Comparison of ENCODE assay signal across 9 cellular contexts in genomic region chrX:151151668-151152267, GRCh38. TPM values are rescaled to one million over a fixed set of nuclear protein-coding genes. Genes with fewer than 3 reads are reported as not detected.
A peak's percentile ranks its signal among the peaks of the same experiment; 100 is the strongest.
DNase-seq lines count a peak whose midpoint lies in the region; ATAC-seq, FAIRE-seq and TF ChIP-seq lines count a peak whose summit lies in the region.
"Had no signal": no experiment of that assay in that cellular context is flagged by ENCODE, and none has a peak within 500 bp of the region (broad histone marks: within the 10 kb centered on the region; RNA-seq: fewer than 3 reads in every experiment).

No MANE protein-coding gene starts in this region.

- no peak overlapping the region for H3K4me3 ChIP-seq in suprapubic skin

- CTCF ChIA-PET in MCF 10A (lab: Yijun Ruan, JAX): interaction anchor here (0.6 to 2.4 kb wide), 21 partner anchors 13 to 1670 kb away, joined by 3 to 14 read pairs (median 4); no protein-coding TSS in a partner anchor

- TF ChIP-seq CTCF in MCF 10A (IDR thresholded peaks at IDR 0.05; ENCODE audit: unreplicated experiment) (peak; percentile 61), suprapubic skin (IDR thresholded peaks at IDR 0.05) (peak; percentile 45 to 47)

- intact Hi-C loops in MCF 10A (cut with micrococcal nuclease): loop anchor here (2.0 to 5.0 kb wide), 5 partner anchors 379 to 1776 kb away; partner anchors contain the start of gene GABRQ

- WGBS in suprapubic skin: 32% methylated on average over 8 of the region's 8 CpGs

- H3K4me1 Mint-ChIP-seq in MCF 10A (ENCODE audit: insufficient read depth, unreplicated experiment): peaks cover 5% of the 10 kb centered on the region

- no peaks in the 10 kb centered on the region for H3K9me3 ChIP-seq in suprapubic skin

- no peaks in the 10 kb centered on the region for H3K27me3 ChIP-seq in suprapubic skin

- H3K36me3 Mint-ChIP-seq in MCF 10A (ENCODE audit: insufficient read depth, unreplicated experiment): no peaks in the 10 kb centered on the region

- BruUV-seq in MCF 10A (replicated peaks; lab: Mats Ljungman, UMichigan): no TSS peak

- no peaks in the 10 kb centered on the region for H3K9me3 Mint-ChIP-seq in MCF 10A (ENCODE audit: unreplicated experiment)

- H3K27ac Mint-ChIP-seq in MCF 10A (ENCODE audit: low read depth, unreplicated experiment): no peak overlapping the region

- no peak overlapping the region for H3K4me3 Mint-ChIP-seq in MCF 10A (ENCODE audit: unreplicated experiment)

- H3K4me1 ChIP-seq in suprapubic skin: no peaks in the 10 kb centered on the region

- TF ChIP-seq POLR2A in suprapubic skin (IDR thresholded peaks at IDR 0.05): no peak

- peak; percentile 85 for ATAC-seq in GM19023 (IDR thresholded peaks at IDR 0.05; ENCODE audit: unreplicated experiment)

- H3K36me3 ChIP-seq in suprapubic skin: no peaks in the 10 kb centered on the region

- POLR2A ChIA-PET in MCF 10A (lab: Yijun Ruan, JAX): interaction anchor here (0.6 kb wide), 2 partner anchors 70 to 294 kb away, joined by 3 read pairs; no protein-coding TSS in a partner anchor

- TF ChIP-seq EP300 in suprapubic skin (IDR thresholded peaks at IDR 0.05): no peak

- H3K27me3 Mint-ChIP-seq in MCF 10A (ENCODE audit: insufficient read depth, unreplicated experiment): peaks cover 36% of the 10 kb centered on the region

- peak; percentile 85 for DNase-seq in DMS 273 (lab: John Stamatoyannopoulos, UW; ENCODE audit: unreplicated experiment)
- peak; percentile 67 for DNase-seq in KBM-7
- DNase-seq in RCC 7860 (ENCODE audit: low spot score): peak; percentile 46
- peak; percentile 71 for DNase-seq in MCF 10A (ENCODE audit: unreplicated experiment)
- peak; percentile 54 for DNase-seq in kidney tubule cell (ENCODE audit: low spot score)
- no peak for DNase-seq in suprapubic skin (ENCODE audit: low spot score in 2 of 2)
- no peak for DNase-seq in NCI-H1048 (lab: John Stamatoyannopoulos, UW)

- no peak overlapping the region for H3K27ac ChIP-seq in suprapubic skin

- FAIRE-seq in RCC 7860 (lab: Jason Lieb, UNC): peak; percentile 67
- FAIRE-seq: TTC549 had no signal

- in situ Hi-C loops in KBM-7 (cut with MboI; ENCODE audit: low pct_unique_long_range_greater_than_20kb, low sequenced_read_pairs): loop anchor here (25.0 kb wide), 1 partner anchor 536 kb away; the partner anchor contains the start of gene PRRG3

RNA-seq across cellular contexts. Expression of gene GPR50, which starts 24.6 kb away (rescaled TPM):
- total RNA-seq in MCF 10A (2022) (not detected in 2 replicates), suprapubic skin (not detected)

Comparison
In these comparisons a context has a peak if more than half of its experiments do, and no peak if none do; other contexts are left out.
1. DNase-seq: peak in DMS 273 (single experiment), KBM-7 (single experiment), RCC 7860 (single experiment), MCF 10A (single experiment) and kidney tubule cell (single experiment); none in suprapubic skin (0 of 2) and NCI-H1048 (single experiment).